1 cellular context compared by ENCODE assay signal in the genomic region with DNA sequence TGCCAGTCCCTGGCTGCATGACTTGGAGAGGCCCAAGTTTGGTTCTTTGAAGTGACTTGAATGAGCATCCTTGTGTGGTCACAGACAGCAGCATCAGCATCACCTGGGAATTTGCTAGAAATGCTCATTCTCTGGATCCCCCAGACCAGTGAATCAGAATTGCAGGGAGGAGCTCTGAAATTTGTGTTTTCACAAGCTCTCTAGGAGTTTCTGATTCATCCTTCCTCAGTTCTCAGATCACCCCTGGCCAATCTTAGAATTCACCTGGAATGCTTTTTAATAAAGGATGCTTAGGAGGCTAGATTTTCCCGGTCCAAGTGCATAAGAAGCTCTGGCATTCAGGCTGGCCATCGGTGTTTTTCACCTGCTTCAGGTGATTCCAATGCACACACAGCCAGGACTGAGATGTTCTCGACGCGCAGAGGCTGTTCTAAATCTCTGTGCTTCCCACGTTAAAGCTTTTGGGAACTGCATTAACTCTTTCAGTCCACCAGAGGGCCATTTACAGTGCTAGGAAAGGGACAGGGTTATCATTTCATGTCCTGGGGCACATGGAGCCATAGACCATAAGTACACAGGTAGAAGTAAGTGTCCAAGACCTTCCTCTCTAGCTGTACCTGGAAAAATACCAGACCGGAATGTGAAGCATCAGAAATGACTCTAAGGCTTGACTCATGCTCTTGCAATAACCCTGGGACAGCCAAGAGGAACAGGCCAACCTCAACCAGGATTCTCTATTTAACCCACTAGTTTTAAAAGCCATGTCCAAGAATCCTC.
TF ChIP-seq lines count a peak whose summit lies in the region.

No MANE protein-coding gene starts in this region.

TF ChIP-seq in SK-N-SH, 30 proteins besides CTCF, POLR2A, EP300 and RAD21 (continued from another document):
- TF ChIP-seq, protein P1, sequence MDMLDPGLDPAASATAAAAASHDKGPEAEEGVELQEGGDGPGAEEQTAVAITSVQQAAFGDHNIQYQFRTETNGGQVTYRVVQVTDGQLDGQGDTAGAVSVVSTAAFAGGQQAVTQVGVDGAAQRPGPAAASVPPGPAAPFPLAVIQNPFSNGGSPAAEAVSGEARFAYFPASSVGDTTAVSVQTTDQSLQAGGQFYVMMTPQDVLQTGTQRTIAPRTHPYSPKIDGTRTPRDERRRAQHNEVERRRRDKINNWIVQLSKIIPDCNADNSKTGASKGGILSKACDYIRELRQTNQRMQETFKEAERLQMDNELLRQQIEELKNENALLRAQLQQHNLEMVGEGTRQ (IDR thresholded peaks at IDR 0.05; ENCODE audit: borderline replicate concordance, low read depth, low read length): no peak
- no peak for TF ChIP-seq MAX (IDR thresholded peaks at IDR 0.05; ENCODE audit: low read depth)
